ENCODE assay signal across 2 cellular contexts in genomic region chr1:246136477-246136876, GRCh38.
A peak's percentile ranks its signal among the peaks of the same experiment; 100 is the strongest.
TF ChIP-seq lines count a peak whose summit lies in the region.

No MANE protein-coding gene starts in this region.

TF ChIP-seq in GM12878, 131 proteins besides CTCF, POLR2A, EP300 and RAD21:
- no peak for TF ChIP-seq ZNF622 (IDR thresholded peaks at IDR 0.05)
- 0 out of 2 replicates have a peak, but pooled peaks have one; percentile 24 for TF ChIP-seq ZNF24 (IDR thresholded peaks at IDR 0.05)
TF ChIP-seq in GM12878: peak in this region for 1.

TF ChIP-seq in K562, 482 proteins besides CTCF, POLR2A, EP300 and RAD21:
- TF ChIP-seq HCFC1 (IDR thresholded peaks at IDR 0.05; ENCODE audit: low read depth, low read length): no peak
- no peak for TF ChIP-seq WHSC1 (IDR thresholded peaks at IDR 0.05; ENCODE audit: low read length)
- peak; percentile 76; the same call in 1 of the 2 replicates for TF ChIP-seq ZNF175 (CRISPR knock-in tag; IDR thresholded peaks at IDR 0.05; ENCODE audit: low read depth)
- peak; percentile 91 for TF ChIP-seq ZNF24 (IDR thresholded peaks at IDR 0.05)
